8 cellular contexts compared by ENCODE assay signal in the genomic region with DNA sequence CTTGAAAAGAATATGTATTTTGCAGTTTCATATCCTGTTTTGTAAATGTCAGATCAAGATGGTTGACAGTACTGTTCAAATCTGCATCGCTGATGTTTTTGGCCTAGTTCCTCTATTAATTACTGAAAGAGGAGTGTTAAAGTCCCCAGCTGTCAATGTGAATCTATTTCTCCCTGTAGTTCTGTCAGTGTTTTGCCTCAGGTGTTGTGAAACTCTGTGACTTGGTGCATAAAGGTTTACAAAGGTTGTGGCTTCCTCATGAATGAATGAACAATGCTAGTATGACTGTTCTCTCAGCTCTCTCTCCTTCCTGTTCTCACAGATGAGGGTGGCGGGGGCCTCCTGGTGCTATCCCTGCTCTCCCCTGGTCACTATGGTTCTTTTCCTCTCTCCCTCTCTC.
DNase-seq lines count a peak whose midpoint lies in the region; ATAC-seq, FAIRE-seq and TF ChIP-seq lines count a peak whose summit lies in the region.

No MANE protein-coding gene starts in this region.

- H3K27ac ChIP-seq in endothelial cell of umbilical vein (ENCODE audit: insufficient read depth, low read depth, low read length) (no peak overlapping the region), RWPE1 (no peak overlapping the region), brain microvascular endothelial cell (no peak overlapping the region)

- FAIRE-seq in endothelial cell of umbilical vein (lab: Jason Lieb, UNC) = no peak

- H3K4me3 ChIP-seq in endothelial cell of umbilical vein (replicated peaks in 1 of 3; ENCODE audit: insufficient read depth in 1 of 3, low read depth in 1 of 3, low read length in 3 of 3) = no peak overlapping the region
- H3K4me3 ChIP-seq in brain microvascular endothelial cell (ENCODE audit: low read depth, low read length) = no peak overlapping the region

- CTCF ChIA-PET in endothelial cell of umbilical vein (lab: Charles Lee) = interaction anchor here (0.9 kb wide), 2 partner anchors 9 to 309 kb away, joined by 3 to 4 read pairs; no protein-coding TSS in a partner anchor
- CTCF ChIA-PET in RWPE1 (lab: Yijun Ruan, JAX) = no interaction called here

- no peaks in the 10 kb centered on the region for H3K9me1 ChIP-seq in endothelial cell of umbilical vein (replicated peaks; ENCODE audit: control insufficient read depth, extremely low read depth, insufficient read depth, low read length)

- peak overlapping the region; percentile 47 for H3K4me2 ChIP-seq in endothelial cell of umbilical vein (ENCODE audit: insufficient read depth, low read length)

- no peaks in the 10 kb centered on the region for H3K9me3 ChIP-seq in endothelial cell of umbilical vein (replicated peaks; ENCODE audit: control insufficient read depth, insufficient read depth, low read length)

- intact Hi-C loops in endothelial cell of umbilical vein (cut with micrococcal nuclease) = loop anchor here (5.0 to 10.0 kb wide), 2 partner anchors 143 to 290 kb away; a partner anchor contains a TSS

- no peak overlapping the region for H3K9ac ChIP-seq in endothelial cell of umbilical vein (replicated peaks; ENCODE audit: extremely low read depth, insufficient read depth, low read length)

- H3K36me3 Mint-ChIP-seq in IgD-negative memory B cell = peaks cover 7% of the 10 kb centered on the region

- ATAC-seq in GM18498 (IDR thresholded peaks at IDR 0.05; ENCODE audit: unreplicated experiment) = peak; percentile 97
- ATAC-seq in GM21576 (IDR thresholded peaks at IDR 0.05; ENCODE audit: unreplicated experiment) = peak; percentile 98

- H3K4me1 Mint-ChIP-seq in IgD-negative memory B cell = peaks cover 15 to 23% (median 22%) of the 10 kb centered on the region in 3 donors

- H4K20me1 ChIP-seq in endothelial cell of umbilical vein (replicated peaks; ENCODE audit: control insufficient read depth, extremely low read depth, insufficient read depth, low read length) = no peaks in the 10 kb centered on the region

- H3K79me2 ChIP-seq in endothelial cell of umbilical vein (ENCODE audit: control insufficient read depth, insufficient read depth, low read length) = no peaks in the 10 kb centered on the region

- peak overlapping the region; percentile 56 to 91 (median 88) for H3K27ac Mint-ChIP-seq in IgD-negative memory B cell

- no peaks in the 10 kb centered on the region for H3K27me3 Mint-ChIP-seq in IgD-negative memory B cell

- POLR2A ChIA-PET in endothelial cell of umbilical vein (lab: Charles Lee) = no interaction called here
- POLR2A ChIA-PET in RWPE1 (lab: Yijun Ruan, JAX; ENCODE audit: low non-redundant PET) = no interaction called here

- H3K4me3 Mint-ChIP-seq in IgD-negative memory B cell = peak overlapping the region in 2 of 4 donors; percentile 62 to 72

- peaks cover 2 to 11% of the 10 kb centered on the region in 2 experiments for H3K36me3 ChIP-seq in endothelial cell of umbilical vein (ENCODE audit: control insufficient read depth in 2 of 2, extremely low read depth in 1 of 2, insufficient read depth in 2 of 2, low read length in 2 of 2)
- H3K36me3 ChIP-seq in brain microvascular endothelial cell (replicated peaks) = peaks cover 15% of the 10 kb centered on the region

- in situ Hi-C loops in brain microvascular endothelial cell (cut with HindIII; ENCODE audit: low pct_ligation_motif_present, low sequenced_read_pairs) = no loop called here

- H2AFZ ChIP-seq in endothelial cell of umbilical vein (ENCODE audit: low read depth, low read length) = no peak overlapping the region

- no TSS peak for BruUV-seq in endothelial cell of umbilical vein (replicated peaks; lab: Mats Ljungman, UMichigan)

- DNase-seq in endothelial cell of umbilical vein (ENCODE audit: low read depth, low spot score) (peak; percentile 30), NCI-H1105 treated with DMSO at 0.1 percent for 48 hours (lab: John Stamatoyannopoulos, UW) (no peak), RWPE1 (ENCODE audit: low spot score) (no peak), brain microvascular endothelial cell (no peak), COLO829 (ENCODE audit: low spot score) (no peak)

- dilution Hi-C loops in endothelial cell of umbilical vein (cut with MboI; ENCODE audit: extremely low pct_ligation_motif_present, low sequenced_read_pairs) = no loop called here

- no peak for TF ChIP-seq POLR2A in endothelial cell of umbilical vein (IDR thresholded peaks at IDR 0.05; ENCODE audit: low read depth, low read length)

- H3K4me1 ChIP-seq in endothelial cell of umbilical vein (ENCODE audit: control insufficient read depth, extremely low read depth, insufficient read depth, low read length) = peaks cover 13% of the 10 kb centered on the region

- TF ChIP-seq CTCF in endothelial cell of umbilical vein (IDR thresholded peaks at IDR 0.05; ENCODE audit: extremely low read depth in 1 of 2, insufficient read depth in 1 of 2, low read depth in 1 of 2, low read length in 2 of 2) = no peak
- no peak for TF ChIP-seq CTCF in RWPE1 (conservative IDR thresholded peaks at IDR 0.05; ENCODE audit: low read depth)
- TF ChIP-seq CTCF in brain microvascular endothelial cell (IDR thresholded peaks at IDR 0.05; ENCODE audit: low read depth, low read length, missing control alignments) = no peak

- H3K27me3 ChIP-seq in endothelial cell of umbilical vein (ENCODE audit: control insufficient read depth in 2 of 2, insufficient read depth in 2 of 2, low read length in 2 of 2) (no peaks in the 10 kb centered on the region), brain microvascular endothelial cell (replicated peaks) (no peaks in the 10 kb centered on the region)

- H3K9me3 Mint-ChIP-seq in IgD-negative memory B cell = no peaks in the 10 kb centered on the region

TF ChIP-seq in endothelial cell of umbilical vein, 7 proteins besides CTCF, POLR2A, EP300 and RAD21:
- TF ChIP-seq MYC (IDR thresholded peaks at IDR 0.05; ENCODE audit: low read depth, low read length) (no peak), POLR2AphosphoS5 (IDR thresholded peaks at IDR 0.05; ENCODE audit: insufficient read depth, low read depth, low read length) (no peak), EZH2 (IDR thresholded peaks at IDR 0.05; ENCODE audit: borderline replicate concordance, low read depth, low read length, severe bottlenecking) (no peak), FOS (IDR thresholded peaks at IDR 0.05; ENCODE audit: borderline replicate concordance, insufficient read depth, low read length) (no peak), JUN (IDR thresholded peaks at IDR 0.05; ENCODE audit: borderline replicate concordance, insufficient read depth, insufficient read length, low read depth) (no peak), GATA2 (IDR thresholded peaks at IDR 0.05; ENCODE audit: insufficient read depth, insufficient read length, low read depth, low read length) (no peak)
- TF ChIP-seq, protein P1, sequence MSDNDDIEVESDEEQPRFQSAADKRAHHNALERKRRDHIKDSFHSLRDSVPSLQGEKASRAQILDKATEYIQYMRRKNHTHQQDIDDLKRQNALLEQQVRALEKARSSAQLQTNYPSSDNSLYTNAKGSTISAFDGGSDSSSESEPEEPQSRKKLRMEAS (IDR thresholded peaks at IDR 0.05; ENCODE audit: insufficient read depth, insufficient read length) = no peak
